ENCODE assay signal across 22 cellular contexts in genomic region chr13:38024431-38024830, GRCh38.
DNase-seq lines count a peak whose midpoint lies in the region; ATAC-seq, FAIRE-seq and TF ChIP-seq lines count a peak whose summit lies in the region.
"Had no signal": no experiment of that assay in that cellular context is flagged by ENCODE, and none has a peak within 500 bp of the region (broad histone marks: within the 10 kb centered on the region; RNA-seq: fewer than 3 reads in every experiment).

No MANE protein-coding gene starts in this region.

- H3K27ac ChIP-seq in endothelial cell of umbilical vein (ENCODE audit: insufficient read depth, low read depth, low read length) = no peak overlapping the region
- H3K27ac ChIP-seq in osteoblast (ENCODE audit: low read depth, low read length) = no peak overlapping the region

- H3K9me3 ChIP-seq in adipocyte (ENCODE audit: control insufficient read depth, low read length) (peaks cover 5% of the 10 kb centered on the region), endothelial cell of umbilical vein (replicated peaks; ENCODE audit: control insufficient read depth, insufficient read depth, low read length) (no peaks in the 10 kb centered on the region), osteoblast (ENCODE audit: low read depth, low read length) (no peaks in the 10 kb centered on the region)
- H3K9me3 ChIP-seq: Caco-2 had no signal

- H3K4me2 ChIP-seq in endothelial cell of umbilical vein (ENCODE audit: insufficient read depth, low read length) = no peak overlapping the region
- H3K4me2 ChIP-seq in osteoblast (ENCODE audit: insufficient read depth, low read length) = no peak overlapping the region

- H3K9ac ChIP-seq in adipocyte (ENCODE audit: low read length) (no peak overlapping the region), endothelial cell of umbilical vein (replicated peaks; ENCODE audit: extremely low read depth, insufficient read depth, low read length) (no peak overlapping the region)

- dilution Hi-C loops in endothelial cell of umbilical vein (cut with MboI; ENCODE audit: extremely low pct_ligation_motif_present, low sequenced_read_pairs) = no loop called here

- no peak overlapping the region for H2AFZ ChIP-seq in endothelial cell of umbilical vein (ENCODE audit: low read depth, low read length)
- H2AFZ ChIP-seq in osteoblast (ENCODE audit: low read length) = no peak overlapping the region

- POLR2A ChIA-PET in endothelial cell of umbilical vein (lab: Charles Lee) = interaction anchor here (0.5 kb wide), 1 partner anchor 1681 kb away, joined by 6 read pairs; no protein-coding TSS in a partner anchor

- peak; percentile 30 for DNase-seq in ELR (ENCODE audit: low read depth)
- peak; percentile 38 for DNase-seq in adipocyte (ENCODE audit: low read depth)
- peak; percentile 10 for DNase-seq in endothelial cell of umbilical vein (ENCODE audit: low read depth, low spot score)
- DNase-seq in osteoblast (ENCODE audit: insufficient read length, low spot score, missing footprints) = peak; percentile 30
- DNase-seq in activated CD4-positive, alpha-beta T cell treated with anti-CD3 and anti-CD28 coated beads for 4 hours = no peak
- no peak for DNase-seq in retina
- no peak for DNase-seq in cardiac septum (ENCODE audit: low spot score)
- DNase-seq: ACHN, Caco-2, DMS53, HFFc6, KBM-7, NCI-H1048, NCI-H1436 treated with DMSO at 0.1 percent for 48 hours, NCI-H2081, NCI-H510A, NCI-H82 had no signal

- no peaks in the 10 kb centered on the region for H3K9me1 ChIP-seq in endothelial cell of umbilical vein (replicated peaks; ENCODE audit: control insufficient read depth, extremely low read depth, insufficient read depth, low read length)

- no peaks in the 10 kb centered on the region for H3K36me3 ChIP-seq in adipocyte (ENCODE audit: control insufficient read depth, insufficient read depth, low read length, severe bottlenecking)
- H3K36me3 ChIP-seq in endothelial cell of umbilical vein (ENCODE audit: control insufficient read depth in 2 of 2, extremely low read depth in 1 of 2, insufficient read depth in 2 of 2, low read length in 2 of 2) = no peaks in the 10 kb centered on the region
- no peaks in the 10 kb centered on the region for H3K36me3 ChIP-seq in osteoblast (ENCODE audit: insufficient read depth, low read length)

- no peaks in the 10 kb centered on the region for H4K20me1 ChIP-seq in endothelial cell of umbilical vein (replicated peaks; ENCODE audit: control insufficient read depth, extremely low read depth, insufficient read depth, low read length)
- no peaks in the 10 kb centered on the region for H4K20me1 ChIP-seq in osteoblast (ENCODE audit: insufficient read depth, low read length)

- TF ChIP-seq POLR2A in endothelial cell of umbilical vein (IDR thresholded peaks at IDR 0.05; ENCODE audit: low read depth, low read length) = no peak

- H3K4me1 ChIP-seq in adipocyte (ENCODE audit: control insufficient read depth, insufficient read depth, low read length) = no peaks in the 10 kb centered on the region
- H3K4me1 ChIP-seq in endothelial cell of umbilical vein (ENCODE audit: control insufficient read depth, extremely low read depth, insufficient read depth, low read length) = no peaks in the 10 kb centered on the region
- H3K4me1 ChIP-seq in osteoblast (ENCODE audit: insufficient read depth, low read length) = no peaks in the 10 kb centered on the region
- H3K4me1 ChIP-seq: Caco-2 had no signal

- intact Hi-C loops in endothelial cell of umbilical vein (cut with micrococcal nuclease) = no loop called here
- intact Hi-C loops in cardiac septum (cut with DNase I) = no loop called here

- H3K79me2 ChIP-seq in endothelial cell of umbilical vein (ENCODE audit: control insufficient read depth, insufficient read depth, low read length) (no peaks in the 10 kb centered on the region), osteoblast (ENCODE audit: insufficient read depth, low read length) (no peaks in the 10 kb centered on the region)

- H3K4me3 ChIP-seq in adipocyte (ENCODE audit: low read length) (no peak overlapping the region), endothelial cell of umbilical vein (replicated peaks in 1 of 3; ENCODE audit: insufficient read depth in 1 of 3, low read depth in 1 of 3, low read length in 3 of 3) (no peak overlapping the region), osteoblast (ENCODE audit: insufficient read depth, low read length) (no peak overlapping the region)
- H3K4me3 ChIP-seq: GM12878 had no signal

- TF ChIP-seq CTCF in endothelial cell of umbilical vein (IDR thresholded peaks at IDR 0.05; ENCODE audit: extremely low read depth in 1 of 2, insufficient read depth in 1 of 2, low read depth in 1 of 2, low read length in 2 of 2) = no peak
- no peak for TF ChIP-seq CTCF in osteoblast (IDR thresholded peaks at IDR 0.05; ENCODE audit: extremely low read depth, low read depth, low read length)

- BruUV-seq in endothelial cell of umbilical vein (replicated peaks; lab: Mats Ljungman, UMichigan) = no TSS peak

- ATAC-seq in GM19328 (IDR thresholded peaks at IDR 0.05; ENCODE audit: unreplicated experiment) = no peak
- ATAC-seq: GM12878, Panc1, Right ventricle myocardium inferior had no signal

- H3K27me3 ChIP-seq in adipocyte (replicated peaks; ENCODE audit: control insufficient read depth, insufficient read depth, low read length) (no peaks in the 10 kb centered on the region), endothelial cell of umbilical vein (ENCODE audit: control insufficient read depth in 2 of 2, insufficient read depth in 2 of 2, low read length in 2 of 2) (no peaks in the 10 kb centered on the region), osteoblast (ENCODE audit: insufficient read depth, low read length) (no peaks in the 10 kb centered on the region)

- no peak for FAIRE-seq in endothelial cell of umbilical vein (lab: Jason Lieb, UNC)
- FAIRE-seq: GM12878, H1 had no signal

- CTCF ChIA-PET in endothelial cell of umbilical vein (lab: Charles Lee) = interaction anchor here (1.0 to 2.2 kb wide), 6 partner anchors 8 to 557 kb away, joined by 3 to 7 read pairs (median 6); no protein-coding TSS in a partner anchor

TF ChIP-seq in endothelial cell of umbilical vein, 7 proteins besides CTCF, POLR2A, EP300 and RAD21:
- no peak for TF ChIP-seq EZH2 (IDR thresholded peaks at IDR 0.05; ENCODE audit: borderline replicate concordance, low read depth, low read length, severe bottlenecking)
- TF ChIP-seq MYC (IDR thresholded peaks at IDR 0.05; ENCODE audit: low read depth, low read length) = no peak
- TF ChIP-seq POLR2AphosphoS5 (IDR thresholded peaks at IDR 0.05; ENCODE audit: insufficient read depth, low read depth, low read length) = no peak
- no peak for TF ChIP-seq MAX (IDR thresholded peaks at IDR 0.05; ENCODE audit: insufficient read depth, insufficient read length)
- no peak for TF ChIP-seq GATA2 (IDR thresholded peaks at IDR 0.05; ENCODE audit: insufficient read depth, insufficient read length, low read depth, low read length)
- no peak for TF ChIP-seq FOS (IDR thresholded peaks at IDR 0.05; ENCODE audit: borderline replicate concordance, insufficient read depth, low read length)
- TF ChIP-seq JUN (IDR thresholded peaks at IDR 0.05; ENCODE audit: borderline replicate concordance, insufficient read depth, insufficient read length, low read depth) = no peak

Comparison
In these comparisons a context has a peak if more than half of its experiments do, and no peak if none do; other contexts are left out.
1. DNase-seq: peak in ELR (single experiment), adipocyte (single experiment), endothelial cell of umbilical vein (single experiment) and osteoblast (single experiment); none in activated CD4-positive, alpha-beta T cell treated with anti-CD3 and anti-CD28 coated beads for 4 hours (0 of 2), retina (single experiment) and cardiac septum (single experiment).